Comparison of ENCODE assay signal across 2 cellular contexts in genomic region chr6:158707826-158708225, GRCh38.
TF ChIP-seq lines count a peak whose summit lies in the region.

No MANE protein-coding gene starts in this region.

TF ChIP-seq in IMR-90, 13 proteins besides CTCF, POLR2A, EP300 and RAD21:
- TF ChIP-seq RCOR1 (IDR thresholded peaks at IDR 0.05; ENCODE audit: insufficient replicate concordance, low read length): no peak

TF ChIP-seq in K562, 482 proteins besides CTCF, POLR2A, EP300 and RAD21:
- no peak for TF ChIP-seq RNF2 (IDR thresholded peaks at IDR 0.05)
- no peak for TF ChIP-seq ZNF511 (CRISPR knock-in tag; IDR thresholded peaks at IDR 0.05)
- no peak for TF ChIP-seq PATZ1 (CRISPR knock-in tag; IDR thresholded peaks at IDR 0.05; ENCODE audit: borderline replicate concordance)
- TF ChIP-seq FOXM1 (IDR thresholded peaks at IDR 0.05; ENCODE audit: low read depth): no peak
- TF ChIP-seq FOXM1 (CRISPR knock-in tag; IDR thresholded peaks at IDR 0.05; ENCODE audit: low read depth): no peak
- TF ChIP-seq MBD1 (CRISPR knock-in tag; IDR thresholded peaks at IDR 0.05): no peak
- TF ChIP-seq SOX6 (IDR thresholded peaks at IDR 0.05): no peak
- TF ChIP-seq FOXK1 (CRISPR knock-in tag; IDR thresholded peaks at IDR 0.05; ENCODE audit: borderline replicate concordance): no peak
- TF ChIP-seq ARID3B (CRISPR knock-in tag; IDR thresholded peaks at IDR 0.05; ENCODE audit: borderline replicate concordance): no peak
- no peak for TF ChIP-seq CEBPZ (IDR thresholded peaks at IDR 0.05; ENCODE audit: borderline replicate concordance, low read depth, low read length)
- no peak for TF ChIP-seq HDAC1 (IDR thresholded peaks at IDR 0.05)
- TF ChIP-seq NR0B1 (IDR thresholded peaks at IDR 0.05; ENCODE audit: partially characterized antibody): no peak
